ENCODE assay signal across 1 cellular context in genomic region chr1:165616054-165616612, GRCh38.
TF ChIP-seq lines count a peak whose summit lies in the region.

No MANE protein-coding gene starts in this region.

TF ChIP-seq in WTC11, 78 proteins besides CTCF, POLR2A, EP300 and RAD21 (continued from another document):
- no peak for TF ChIP-seq ZSCAN18 (CRISPR knock-in tag; IDR thresholded peaks at IDR 0.05)
- no peak for TF ChIP-seq TEAD4 (CRISPR knock-in tag; IDR thresholded peaks at IDR 0.05)
- no peak for TF ChIP-seq MAX (CRISPR knock-in tag; IDR thresholded peaks at IDR 0.05)
